ENCODE assay signal across 7 cellular contexts in genomic region chr14:54451961-54452360, GRCh38. TPM values are rescaled to one million over a fixed set of nuclear protein-coding genes. Genes with fewer than 3 reads are reported as not detected.
"Had no signal": no experiment of that assay in that cellular context is flagged by ENCODE, and none has a peak within 500 bp of the region (broad histone marks: within the 10 kb centered on the region; RNA-seq: fewer than 3 reads in every experiment).

No MANE protein-coding gene starts in this region.

- ATAC-seq: GM23338, HCT116 had no signal

- H3K4me3 ChIP-seq: GM23338, HAP-1 had no signal

- H3K4me2 ChIP-seq: GM23338 had no signal

- DNase-seq: H7, HFFc6, KBM-7 had no signal

- H3K36me3 ChIP-seq: HAP-1 had no signal

- H3K9me3 Mint-ChIP-seq: GM23338, HFFc6, IgD-negative memory B cell had no signal

- H3K4me3 Mint-ChIP-seq: GM23338, HFFc6, IgD-negative memory B cell had no signal

- H3K36me3 Mint-ChIP-seq: IgD-negative memory B cell had no signal

- H3K9me3 ChIP-seq: HAP-1 had no signal

- H3K27ac Mint-ChIP-seq: GM23338, HFFc6, IgD-negative memory B cell had no signal

- H3K27me3 Mint-ChIP-seq: IgD-negative memory B cell had no signal

RNA-seq across cellular contexts. Expression of gene CDKN3, which starts 55.2 kb away (rescaled TPM):
- polyA plus RNA-seq: IgD-negative memory B cell had no signal
